ENCODE assay signal across 27 cellular contexts in the genomic region with DNA sequence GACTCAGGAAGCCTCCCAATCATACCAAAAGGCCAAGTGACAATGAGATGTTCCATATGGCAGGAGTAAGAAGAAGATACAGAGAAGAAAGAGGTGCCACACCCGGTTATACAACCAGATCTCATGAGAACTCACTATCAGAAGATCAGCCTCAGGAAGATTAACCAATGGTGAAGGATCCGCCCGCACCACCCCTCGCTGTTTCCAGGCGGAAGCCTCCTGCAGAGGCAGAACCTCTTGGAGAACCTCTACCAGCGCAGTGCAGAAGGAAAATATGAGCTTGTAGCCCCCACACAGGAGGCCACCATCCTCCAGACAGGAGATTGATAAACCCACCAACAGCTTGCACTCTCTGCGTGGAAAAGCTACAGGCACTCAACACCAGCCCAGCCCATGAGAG.
"Had no signal": no experiment of that assay in that cellular context is flagged by ENCODE, and none has a peak within 500 bp of the region (broad histone marks: within the 10 kb centered on the region; RNA-seq: fewer than 3 reads in every experiment).

No MANE protein-coding gene starts in this region.

- DNase-seq: stimulated activated CD4-positive, alpha-beta T cell treated with anti-CD3 and anti-CD28 coated beads, Interleukin-2, amount 100 ng/mL, for 48 hours; stimulated activated CD4-positive, alpha-beta T cell treated with anti-CD3 and anti-CD28 coated beads, Interleukin-4, amount 100 ng/mL, for 1 hour; stimulated activated CD4-positive, alpha-beta T cell treated with anti-CD3 and anti-CD28 coated beads, Interleukin-4, amount 100 ng/mL, for 24 hours; stimulated activated CD4-positive, alpha-beta T cell treated with anti-CD3 and anti-CD28 coated beads, Interleukin-4, amount 100 ng/mL, for 4 hours; stimulated activated CD8-positive, alpha-beta memory T cell treated with anti-CD3 and anti-CD28 coated beads, Interleukin-4, amount 100 ng/mL, for 48 hours; stimulated activated naive B cell treated with anti-CD40 and anti-IgM and Interleukin-4, amounts not matched to agents 10 μg/mL and 1 μg/mL and 100 μg/mL, for 72 hours; stimulated activated naive CD4-positive, alpha-beta T cell; stimulated activated naive CD4-positive, alpha-beta T cell treated with Interleukin-2 at 50 U/mL for 16 hours; stimulated activated naive CD8-positive, alpha-beta T cell treated with anti-CD3 and anti-CD28 coated beads, Interleukin-15, amount 100 ng/mL, for 72 hours; stimulated activated naive CD8-positive, alpha-beta T cell treated with anti-CD3 and anti-CD28 coated beads, Interleukin-15, Interleukin-2, amounts not matched to agents 100 U/mL and 50 U/mL, for 24 hours; stomach; substantia nigra; testis; thyroid gland; tibial artery; transverse colon; trophoblast cell; upper lobe of left lung; upper lobe of right lung; uterus had no signal

- H3K27me3 ChIP-seq: stomach, suprapubic skin, testis, thyroid gland, tibial artery, tibial nerve, transverse colon, upper lobe of left lung, upper lobe of right lung, uterus, vagina had no signal

- H3K4me1 ChIP-seq: stomach, suprapubic skin, testis, thyroid gland, tibial artery, tibial nerve, transverse colon, upper lobe of left lung, upper lobe of right lung, uterus, vagina had no signal

- FAIRE-seq: urothelium cell line had no signal

- H3K36me3 ChIP-seq: stomach, suprapubic skin, thoracic aorta, thyroid gland, tibial artery, tibial nerve, transverse colon, upper lobe of left lung, upper lobe of right lung, uterus, vagina had no signal

- H3K27ac ChIP-seq: stomach, suprapubic skin, testis, thoracic aorta, thyroid gland, tibial artery, tibial nerve, transverse colon, upper lobe of left lung, upper lobe of right lung, uterus, vagina had no signal

- ATAC-seq: stimulated activated effector memory CD8-positive, alpha-beta T cell treated with anti-CD3 and anti-CD28 coated beads, Interleukin-12 subunit alpha, Interleukin-12 subunit beta, amount 100 ng/mL, for 72 hours; stimulated activated memory B cell treated with anti-CD40 and anti-IgM and Interleukin-4, amounts not matched to agents 10 μg/mL and 1 μg/mL and 100 μg/mL, for 72 hours; stimulated activated naive B cell treated with anti-CD40 and anti-IgM and Interleukin-4, amounts not matched to agents 10 μg/mL and 1 μg/mL and 100 μg/mL, for 72 hours; stimulated activated naive CD8-positive, alpha-beta T cell treated with anti-CD3 and anti-CD28 coated beads, Interleukin-15, amount 100 ng/mL, for 72 hours; stimulated activated naive CD8-positive, alpha-beta T cell treated with anti-CD3 and anti-CD28 coated beads, Interleukin-15, Interleukin-2, amounts not matched to agents 100 U/mL and 50 U/mL, for 24 hours; upper lobe of right lung had no signal

- H3K9me3 ChIP-seq: stomach, suprapubic skin, testis, thoracic aorta, thyroid gland, tibial artery, tibial nerve, transverse colon, upper lobe of right lung, uterus, vagina had no signal

- H3K4me3 ChIP-seq: stomach, suprapubic skin, testis, thoracic aorta, thyroid gland, tibial artery, tibial nerve, transverse colon, upper lobe of left lung, upper lobe of right lung, uterus, vagina had no signal
